ENCODE assay signal across 14 cellular contexts in genomic region chr11:64607381-64608259, GRCh38. TPM values are rescaled to one million over a fixed set of nuclear protein-coding genes. Genes with fewer than 3 reads are reported as not detected.
DNase-seq lines count a peak whose midpoint lies in the region; ATAC-seq, FAIRE-seq and TF ChIP-seq lines count a peak whose summit lies in the region.
"Had no signal": no experiment of that assay in that cellular context is flagged by ENCODE, and none has a peak within 500 bp of the region (broad histone marks: within the 10 kb centered on the region; RNA-seq: fewer than 3 reads in every experiment).

No MANE protein-coding gene starts in this region.

- H3K4me1 ChIP-seq in adipocyte (ENCODE audit: control insufficient read depth, insufficient read depth, low read length) = peaks cover 2% of the 10 kb centered on the region
- H3K4me1 ChIP-seq in pancreas = no peaks in the 10 kb centered on the region

- intact Hi-C loops in pancreas (cut with DNase I) = no loop called here

- peak in 3 of 4 donors; percentile 26 to 70 (median 37) for ATAC-seq in pancreas
- ATAC-seq in HG03354 (IDR thresholded peaks at IDR 0.05; ENCODE audit: poor library complexity, severe bottlenecking, unreplicated experiment) = no peak
- no peak for ATAC-seq in GM19328 (IDR thresholded peaks at IDR 0.05; ENCODE audit: unreplicated experiment)

- peak overlapping the region; percentile 11 for H3K9ac ChIP-seq in adipocyte (ENCODE audit: low read length)

- no peaks in the 10 kb centered on the region for H3K9me3 ChIP-seq in adipocyte (ENCODE audit: control insufficient read depth, low read length)
- no peaks in the 10 kb centered on the region for H3K9me3 ChIP-seq in pancreas

- H3K27me3 ChIP-seq in adipocyte (replicated peaks; ENCODE audit: control insufficient read depth, insufficient read depth, low read length) = peaks cover 27% of the 10 kb centered on the region
- H3K27me3 ChIP-seq in pancreas = no peaks in the 10 kb centered on the region

- H3K36me3 ChIP-seq in adipocyte (ENCODE audit: control insufficient read depth, insufficient read depth, low read length, severe bottlenecking) (no peaks in the 10 kb centered on the region), pancreas (no peaks in the 10 kb centered on the region)

- 58 to 66% methylated on average over 73 to 74 of the region's 74 CpGs for WGBS in pancreas, 2 donors

- DNase-seq in AG08396 (ENCODE audit: low spot score) (peak; percentile 81), adipocyte (ENCODE audit: low read depth) (no peak), globus pallidus (ENCODE audit: low spot score) (peak; percentile 12), pancreas (peak in 1 of 6 donors; percentile 47), NCI-H526 (lab: John Stamatoyannopoulos, UW) (no peak)
- DNase-seq in activated CD4-positive, alpha-beta T cell treated with anti-CD3 and anti-CD28 coated beads for 4 hours = no peak
- DNase-seq: activated B cell treated with CpG ODN at 0.5 μM for 24 hours; activated effector memory CD4-positive, alpha-beta T cell treated with Interleukin-2 at 50 U/mL for 16 hours; effector CD8-positive, alpha-beta T cell had no signal

- H3K4me3 ChIP-seq in adipocyte (ENCODE audit: low read length) (peak overlapping the region; percentile 50), pancreas (no peak overlapping the region)

- no peak for TF ChIP-seq CTCF in pancreas (IDR thresholded peaks at IDR 0.05)

- no peak for FAIRE-seq in pancreas (lab: Jason Lieb, UNC)

- H3K27ac ChIP-seq in pancreas = no peak overlapping the region

RNA-seq across cellular contexts. Expression of gene SLC22A12, which starts 16.6 kb away (rescaled TPM):
- not detected for total RNA-seq in pancreas
- not detected for polyA plus RNA-seq in pancreas
- total RNA-seq: activated B cell treated with CpG ODN at 0.5 μM for 24 hours, kidney epithelial cell, renal cortical epithelial cell had no signal
- polyA plus RNA-seq: BJ had no signal

RNA-seq across cellular contexts. Expression of gene SLC22A11, which starts 51.9 kb away (rescaled TPM):
- total RNA-seq in pancreas = under 1 TPM in 4 of 6 donors, not detected in 2; 0.22 to 0.95 (median 0.35) TPM
- under 1 TPM; 0.09 to 0.27 TPM for polyA plus RNA-seq in pancreas
- total RNA-seq: activated B cell treated with CpG ODN at 0.5 μM for 24 hours, kidney epithelial cell, renal cortical epithelial cell had no signal
- polyA plus RNA-seq: BJ had no signal

Comparison
In these comparisons a context has a peak if more than half of its experiments do, and no peak if none do; other contexts are left out.
1. DNase-seq: peak in AG08396 (single experiment) and globus pallidus (single experiment); none in adipocyte (single experiment), activated CD4-positive, alpha-beta T cell treated with anti-CD3 and anti-CD28 coated beads for 4 hours (0 of 2) and NCI-H526 (0 of 2).
2. ATAC-seq: peak in pancreas (3 of 4); none in HG03354 (single experiment) and GM19328 (single experiment).